Comparison of ENCODE assay signal across 1 cellular context in genomic region chr1:85707267-85707989, GRCh38.
TF ChIP-seq lines count a peak whose summit lies in the region.

No MANE protein-coding gene starts in this region.

TF ChIP-seq in WTC11, 78 proteins besides CTCF, POLR2A, EP300 and RAD21 (continued from another document):
- no peak for TF ChIP-seq ARID4B (CRISPR knock-in tag; IDR thresholded peaks at IDR 0.05; ENCODE audit: borderline replicate concordance)
- no peak for TF ChIP-seq ZNF138 (CRISPR knock-in tag; conservative IDR thresholded peaks at IDR 0.05)
- TF ChIP-seq ATF6 (CRISPR knock-in tag; IDR thresholded peaks at IDR 0.05) = no peak
- TF ChIP-seq MAX (CRISPR knock-in tag; IDR thresholded peaks at IDR 0.05) = no peak
- no peak for TF ChIP-seq E2F5 (CRISPR knock-in tag; IDR thresholded peaks at IDR 0.05)
- TF ChIP-seq CBFB (CRISPR knock-in tag; IDR thresholded peaks at IDR 0.05; ENCODE audit: low read depth) = no peak
